In the genomic region with DNA sequence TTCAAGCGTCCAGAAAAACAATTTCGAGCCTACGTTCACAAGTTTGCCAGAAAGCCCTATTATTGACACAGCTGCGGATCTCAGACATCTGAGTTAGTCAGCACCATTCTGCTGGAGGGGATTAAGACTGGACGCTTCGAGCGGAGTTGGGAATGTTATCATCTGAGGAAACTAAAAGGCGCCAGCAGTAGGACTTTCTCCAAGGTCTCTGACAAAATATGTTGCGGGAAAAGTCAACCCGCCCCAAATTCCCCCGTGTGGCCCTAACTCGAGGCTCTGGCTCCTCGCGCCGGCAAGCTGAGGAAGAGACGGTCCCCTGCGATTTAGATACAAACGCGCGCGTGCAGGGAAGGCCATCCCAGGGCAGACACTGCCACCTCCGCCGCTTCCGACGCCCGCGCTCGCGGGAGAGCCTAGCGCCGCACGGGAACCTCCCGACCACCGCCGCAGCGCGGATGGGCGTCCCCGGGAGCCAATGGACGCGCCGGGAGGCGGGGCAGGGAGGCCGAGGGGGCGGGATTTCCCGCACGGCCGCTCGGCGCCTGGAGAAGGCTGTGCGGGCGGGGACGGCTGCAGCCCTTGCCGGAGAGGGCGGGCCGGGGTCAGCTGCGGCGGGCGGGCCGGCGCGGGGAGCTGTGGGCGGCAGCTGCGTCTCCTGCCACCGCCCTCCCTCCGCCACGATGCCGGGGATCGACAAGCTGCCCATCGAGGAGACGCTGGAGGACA, we compare ENCODE assay signal across 8 cellular contexts. TPM values are rescaled to one million over a fixed set of nuclear protein-coding genes. Genes with fewer than 3 reads are reported as not detected.
A peak's percentile ranks its signal among the peaks of the same experiment; 100 is the strongest.
DNase-seq lines count a peak whose midpoint lies in the region; ATAC-seq and TF ChIP-seq lines count a peak whose summit lies in the region.

A gene with protein sequence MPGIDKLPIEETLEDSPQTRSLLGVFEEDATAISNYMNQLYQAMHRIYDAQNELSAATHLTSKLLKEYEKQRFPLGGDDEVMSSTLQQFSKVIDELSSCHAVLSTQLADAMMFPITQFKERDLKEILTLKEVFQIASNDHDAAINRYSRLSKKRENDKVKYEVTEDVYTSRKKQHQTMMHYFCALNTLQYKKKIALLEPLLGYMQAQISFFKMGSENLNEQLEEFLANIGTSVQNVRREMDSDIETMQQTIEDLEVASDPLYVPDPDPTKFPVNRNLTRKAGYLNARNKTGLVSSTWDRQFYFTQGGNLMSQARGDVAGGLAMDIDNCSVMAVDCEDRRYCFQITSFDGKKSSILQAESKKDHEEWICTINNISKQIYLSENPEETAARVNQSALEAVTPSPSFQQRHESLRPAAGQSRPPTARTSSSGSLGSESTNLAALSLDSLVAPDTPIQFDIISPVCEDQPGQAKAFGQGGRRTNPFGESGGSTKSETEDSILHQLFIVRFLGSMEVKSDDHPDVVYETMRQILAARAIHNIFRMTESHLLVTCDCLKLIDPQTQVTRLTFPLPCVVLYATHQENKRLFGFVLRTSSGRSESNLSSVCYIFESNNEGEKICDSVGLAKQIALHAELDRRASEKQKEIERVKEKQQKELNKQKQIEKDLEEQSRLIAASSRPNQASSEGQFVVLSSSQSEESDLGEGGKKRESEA (plus strand): TSS at position 526 of the 726 bp plus-strand sequence. CDS start 155 bp downstream, at position 681.

- peaks cover 29% of the 10 kb centered on the region for H3K4me1 Mint-ChIP-seq in activated naive CD8-positive, alpha-beta T cell (ENCODE audit: low read depth)

- peaks cover 2% of the 10 kb centered on the region for H3K36me3 Mint-ChIP-seq in activated naive CD8-positive, alpha-beta T cell

- ATAC-seq in omental fat pad (ENCODE audit: low FRiP score) = peak; percentile 99

- DNase-seq in GM04504 (ENCODE audit: low read depth) (peak; percentile 79), HAP-1 (ENCODE audit: low spot score in 2 of 2) (peak; percentile 88 to 95), MG63 (peak; percentile 88), SKM-1 treated with dmso at 0.1 percent for 144 hours (lab: John Stamatoyannopoulos, UW; ENCODE audit: unreplicated experiment) (peak; percentile 88), glomerular visceral epithelial cell (ENCODE audit: extremely low spot score) (peak; percentile 94), omental fat pad (ENCODE audit: low spot score) (peak; percentile 65)

- TF ChIP-seq CTCF in omental fat pad (IDR thresholded peaks at IDR 0.05) = no peak

- H3K9me3 ChIP-seq in HAP-1 = no peaks in the 10 kb centered on the region
- no peaks in the 10 kb centered on the region for H3K9me3 ChIP-seq in MG63

- no peaks in the 10 kb centered on the region for H3K9me3 Mint-ChIP-seq in activated naive CD8-positive, alpha-beta T cell (ENCODE audit: low read depth)

- no peaks in the 10 kb centered on the region for H3K27me3 Mint-ChIP-seq in activated naive CD8-positive, alpha-beta T cell

- peak within 1 kb of the TSS; percentile 66 for H3K27ac ChIP-seq in temporal lobe (ENCODE audit: low read depth, low read length)

- in situ Hi-C loops in HAP-1 (cut with MboI; ENCODE audit: low sequenced_read_pairs) = no loop called here

- peaks cover 8% of the 10 kb centered on the region for H3K4me1 ChIP-seq in HAP-1

- no peaks in the 10 kb centered on the region for H3K27me3 ChIP-seq in HAP-1 (ENCODE audit: low read depth)
- no peaks in the 10 kb centered on the region for H3K27me3 ChIP-seq in MG63

- H3K4me3 ChIP-seq in HAP-1 = peak within 1 kb of the TSS; percentile 70
- peak within 1 kb of the TSS; percentile 69 for H3K4me3 ChIP-seq in MG63

- H3K36me3 ChIP-seq in HAP-1 (replicated peaks) (no peaks in the 10 kb centered on the region), MG63 (no peaks in the 10 kb centered on the region)

- peak within 1 kb of the TSS; percentile 94 for H3K4me3 Mint-ChIP-seq in activated naive CD8-positive, alpha-beta T cell

- H3K27ac Mint-ChIP-seq in activated naive CD8-positive, alpha-beta T cell = peak within 1 kb of the TSS; percentile 75

RNA-seq across cellular contexts. Expression of the gene that starts here (rescaled TPM):
- 23.8 and 24.4 TPM in 2 replicates for total RNA-seq in MG63 (2014; rRNA removed; shearing (Covaris generic); ENCODE audit: low replicate concordance)
- total RNA-seq in omental fat pad = 10 to 100 TPM; 34.1 to 62.0 (median 50.0) TPM
- total RNA-seq in temporal lobe = 94.4 TPM

Comparison
In these comparisons a context has a peak if more than half of its experiments do, and no peak if none do; other contexts are left out.
1. Peak in every context shown above with its lines: DNase-seq, ATAC-seq, H3K4me3 ChIP-seq and H3K27ac ChIP-seq.